In the genomic region with DNA sequence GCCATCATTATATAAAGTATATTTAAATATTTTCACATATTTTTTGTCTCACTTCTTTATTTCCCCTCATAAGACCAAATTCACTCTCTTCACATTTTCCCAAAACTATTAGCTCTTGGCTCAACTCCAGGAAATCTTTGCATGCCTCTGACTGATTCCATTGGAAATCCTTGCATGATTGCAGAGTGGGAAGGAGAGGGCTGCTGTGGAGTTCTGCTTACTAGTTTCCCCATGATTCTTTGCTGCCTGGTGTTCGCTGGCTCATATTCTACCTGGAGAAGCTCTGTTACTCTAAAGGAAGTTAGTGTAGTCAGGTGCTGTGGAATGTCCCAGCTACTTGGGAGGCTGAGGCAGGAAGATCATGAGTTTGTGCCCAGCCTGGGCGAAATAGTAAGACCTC, we compare ENCODE assay signal across 23 cellular contexts. TPM values are rescaled to one million over a fixed set of nuclear protein-coding genes. Genes with fewer than 3 reads are reported as not detected.
DNase-seq lines count a peak whose midpoint lies in the region; ATAC-seq and TF ChIP-seq lines count a peak whose summit lies in the region.
"Had no signal": no experiment of that assay in that cellular context is flagged by ENCODE, and none has a peak within 500 bp of the region (broad histone marks: within the 10 kb centered on the region; RNA-seq: fewer than 3 reads in every experiment).

No MANE protein-coding gene starts in this region.

- no peaks in the 10 kb centered on the region for H3K27me3 ChIP-seq in cardiac muscle cell
- no peaks in the 10 kb centered on the region for H3K27me3 ChIP-seq in heart left ventricle
- no peaks in the 10 kb centered on the region for H3K27me3 ChIP-seq in body of pancreas
- no peaks in the 10 kb centered on the region for H3K27me3 ChIP-seq in sigmoid colon
- H3K27me3 ChIP-seq: Peyer's patch had no signal

- no peak for TF ChIP-seq EP300 in sigmoid colon (IDR thresholded peaks at IDR 0.05)

- H3K36me3 ChIP-seq in cardiac muscle cell (peaks cover 21% of the 10 kb centered on the region), heart left ventricle (no peaks in the 10 kb centered on the region), body of pancreas (replicated peaks in 1 of 2; ENCODE audit: insufficient read depth in 1 of 2, low read depth in 2 of 2) (no peaks in the 10 kb centered on the region), sigmoid colon (no peaks in the 10 kb centered on the region)
- H3K36me3 ChIP-seq: Peyer's patch had no signal

- 64 to 88% (median 79%) methylated on average over 2 of the region's 2 CpGs for WGBS in heart left ventricle, 4 donors
- WGBS in body of pancreas, 2 donors: 55 to 62% methylated on average over 2 of the region's 2 CpGs
- 64 to 96% methylated on average over 2 of the region's 2 CpGs for WGBS in sigmoid colon, 2 donors

- TF ChIP-seq CTCF in cardiac muscle cell (IDR thresholded peaks at IDR 0.05; ENCODE audit: low read depth, low read length) (no peak), heart left ventricle (IDR thresholded peaks at IDR 0.05) (no peak), choroid plexus epithelial cell (conservative IDR thresholded peaks at IDR 0.05; ENCODE audit: low read depth, low read length) (no peak), body of pancreas (IDR thresholded peaks at IDR 0.05) (no peak), sigmoid colon (IDR thresholded peaks at IDR 0.05) (no peak)

- DNase-seq in cardiac muscle cell (ENCODE audit: low read depth in 1 of 2, low spot score in 1 of 2) (peak in 1 of 2 donors; percentile 35), heart left ventricle (no peak), choroid plexus epithelial cell (ENCODE audit: low read depth) (peak; percentile 11), medulla oblongata (ENCODE audit: extremely low spot score) (peak; percentile 49), body of pancreas (no peak), sigmoid colon (no peak)
- DNase-seq in activated CD4-positive, alpha-beta T cell treated with anti-CD3 and anti-CD28 coated beads for 1 hour: no peak
- DNase-seq: Caco-2, DMS79 treated with DMSO at 0.1 percent for 48 hours, GDM1, KBM-7, NCI-H1048, NCI-H146, NCI-H446 treated with DMSO at 0.1 percent for 48 hours, NCI-H774, Peyer's patch, SHP77 had no signal

- H3K4me1 ChIP-seq in cardiac muscle cell (ENCODE audit: low read depth) (peaks cover 35% of the 10 kb centered on the region), heart left ventricle (peaks cover 0 to 9% (median 0%) of the 10 kb centered on the region in 12 donors), body of pancreas (no peaks in the 10 kb centered on the region), sigmoid colon (peaks cover 0 to 30% (median 29%) of the 10 kb centered on the region in 4 donors)
- H3K4me1 ChIP-seq: Peyer's patch had no signal

- no peak for ATAC-seq in heart left ventricle
- ATAC-seq in body of pancreas: no peak
- no peak for ATAC-seq in HG03432 (IDR thresholded peaks at IDR 0.05; ENCODE audit: unreplicated experiment)

- intact Hi-C loops in heart left ventricle (cut with DNase I): no loop called here
- intact Hi-C loops in body of pancreas (cut with DNase I): no loop called here
- intact Hi-C loops in sigmoid colon (cut with DNase I): no loop called here

- H3K27ac ChIP-seq in cardiac muscle cell (peak overlapping the region; percentile 19), heart left ventricle (no peak overlapping the region), body of pancreas (no peak overlapping the region), sigmoid colon (no peak overlapping the region)
- H3K27ac ChIP-seq: C4-2B, HL-60, Peyer's patch had no signal

- TF ChIP-seq POLR2A in heart left ventricle (IDR thresholded peaks at IDR 0.05) (no peak), body of pancreas (IDR thresholded peaks at IDR 0.05) (no peak), sigmoid colon (IDR thresholded peaks at IDR 0.05) (no peak)

- H3K9me3 ChIP-seq in cardiac muscle cell (ENCODE audit: low read depth) (no peaks in the 10 kb centered on the region), heart left ventricle (no peaks in the 10 kb centered on the region), body of pancreas (no peaks in the 10 kb centered on the region), sigmoid colon (no peaks in the 10 kb centered on the region)
- H3K9me3 ChIP-seq: Caco-2, Peyer's patch had no signal

- H3K4me3 ChIP-seq in cardiac muscle cell: no peak overlapping the region
- no peak overlapping the region for H3K4me3 ChIP-seq in heart left ventricle
- no peak overlapping the region for H3K4me3 ChIP-seq in choroid plexus epithelial cell (ENCODE audit: low read depth, low read length)
- H3K4me3 ChIP-seq in body of pancreas: no peak overlapping the region
- H3K4me3 ChIP-seq in sigmoid colon: no peak overlapping the region
- H3K4me3 ChIP-seq: GM23338, Peyer's patch had no signal

RNA-seq across cellular contexts. Expression of a gene that starts 41.9 kb away (rescaled TPM):
- total RNA-seq in cardiac muscle cell (68.1 and 108 TPM in 2 replicates), heart left ventricle (under 1 TPM in 3 of 9 donors, not detected in 6; 0.12 to 0.33 (median 0.22) TPM), body of pancreas (under 1 TPM in 1 of 2 donors, not detected in 1; 0.26 TPM), sigmoid colon (1 to 10 TPM in 3 of 4 donors, under 1 TPM in 1; 0.99 to 3.6 (median 2.1) TPM)
- polyA plus RNA-seq in cardiac muscle cell (80.1 and 96.0 TPM in 2 replicates), heart left ventricle (not detected), sigmoid colon (under 1 TPM in 1 of 3 donors, not detected in 2; 0.54 TPM)
- total RNA-seq: A172, GM23338, M059J had no signal

Comparison
In these comparisons a context has a peak if more than half of its experiments do, and no peak if none do; other contexts are left out.
1. RNA of a gene that starts 41.9 kb away (total RNA-seq): 68.1 to 108 TPM in cardiac muscle cell; 0.99 to 3.6 TPM in sigmoid colon, 0.26 TPM in body of pancreas and 0.12 to 0.33 TPM in heart left ventricle; every median in the first group is over 10 times any median in the second.
2. DNase-seq: peak in choroid plexus epithelial cell (single experiment) and medulla oblongata (single experiment); none in heart left ventricle (0 of 5), body of pancreas (0 of 4), activated CD4-positive, alpha-beta T cell treated with anti-CD3 and anti-CD28 coated beads for 1 hour (single experiment) and sigmoid colon (single experiment).